In the genomic region with DNA sequence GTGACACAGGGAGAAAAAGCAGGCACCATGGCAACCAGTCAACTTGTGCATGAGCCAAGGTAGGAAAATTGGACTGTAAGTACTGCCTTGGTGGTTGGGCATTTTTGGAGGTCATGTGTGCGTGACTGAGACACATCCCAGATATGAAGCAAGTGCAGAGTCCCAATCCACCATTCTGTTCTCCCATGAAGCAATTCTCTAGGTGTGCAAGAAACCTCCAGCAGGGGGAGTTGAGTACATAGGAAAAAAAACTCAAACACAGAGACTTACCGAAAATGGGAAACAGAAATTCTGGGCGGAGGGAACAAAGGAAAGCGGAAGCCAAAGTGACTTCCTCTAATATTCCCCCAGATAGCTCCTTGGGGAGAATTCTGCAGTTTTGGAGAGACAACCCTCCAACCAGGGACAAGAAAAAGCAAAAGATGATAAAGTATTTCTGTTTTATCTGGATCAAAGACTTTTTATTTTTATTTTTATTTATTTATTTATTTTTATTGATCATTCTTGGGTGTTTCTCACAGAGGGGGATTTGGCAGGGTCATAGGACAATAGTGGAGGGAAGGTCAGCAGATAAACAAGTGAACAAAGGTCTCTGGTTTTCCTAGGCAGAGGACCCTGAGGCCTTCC, we compare ENCODE assay signal across 8 cellular contexts.
DNase-seq lines count a peak whose midpoint lies in the region; ATAC-seq and TF ChIP-seq lines count a peak whose summit lies in the region.

No MANE protein-coding gene starts in this region.

- H3K23ac ChIP-seq in neuronal stem cell (ENCODE audit: low read depth, low read length, poor library complexity) = no peak overlapping the region

- H2AK5ac ChIP-seq in neuronal stem cell (ENCODE audit: low read depth, low read length) = no peak overlapping the region

- TF ChIP-seq CTCF in 22Rv1 (IDR thresholded peaks at IDR 0.05) (peak; percentile 84), GM06990 (IDR thresholded peaks at IDR 0.05; ENCODE audit: insufficient read depth, low read length, poor library complexity, severe bottlenecking) (peak; percentile 68)

- H3K9me3 ChIP-seq in neuronal stem cell (replicated peaks in 1 of 2; ENCODE audit: control insufficient read depth in 2 of 2, insufficient read depth in 1 of 2, low read depth in 1 of 2, low read length in 2 of 2) = peaks cover 0 to 2% of the 10 kb centered on the region in 2 donors

- no peaks in the 10 kb centered on the region for H3K36me3 ChIP-seq in GM06990 (ENCODE audit: control insufficient read depth, insufficient read depth, low read length)
- H3K36me3 ChIP-seq in neuronal stem cell (replicated peaks in 1 of 2; ENCODE audit: control insufficient read depth in 2 of 2, insufficient read depth in 2 of 2, low read length in 2 of 2) = no peaks in the 10 kb centered on the region

- no peaks in the 10 kb centered on the region for H3K79me1 ChIP-seq in neuronal stem cell (ENCODE audit: low read depth, low read length)

- no peak for DNase-seq in GM06990 (ENCODE audit: extremely low read depth, insufficient read length)
- peak; percentile 84 for DNase-seq in NCI-H2171 treated with DMSO at 0.1 percent for 48 hours (lab: John Stamatoyannopoulos, UW)
- peak; percentile 6 to 9 for DNase-seq in activated CD8-positive, alpha-beta memory T cell treated with anti-CD3 and anti-CD28 coated beads for 4 hours (ENCODE audit: low read depth in 2 of 2)
- DNase-seq in fibroblast of the conjunctiva (ENCODE audit: low read depth) = peak; percentile 12
- peak; percentile 86 for DNase-seq in pons (ENCODE audit: low spot score)
- no peak for DNase-seq in neuronal stem cell (ENCODE audit: low spot score)

- H2AFZ ChIP-seq in neuronal stem cell (ENCODE audit: low read length) = no peak overlapping the region

- no peak overlapping the region for H2BK15ac ChIP-seq in neuronal stem cell (ENCODE audit: low read length)

- H3K18ac ChIP-seq in neuronal stem cell (ENCODE audit: low read length) = no peak overlapping the region

- H3K27ac ChIP-seq in 22Rv1 (no peak overlapping the region), neuronal stem cell (replicated peaks; ENCODE audit: low read length) (no peak overlapping the region)

- WGBS in neuronal stem cell (ENCODE audit: extremely low coverage in 2 of 2, insufficient read length in 2 of 2, insufficient replicate concordance in 1 of 2), 2 donors = no CpG with 5 or more reads among the region's 4 CpGs

- H3K4me2 ChIP-seq in neuronal stem cell (ENCODE audit: insufficient read depth, low read length, poor library complexity, severe bottlenecking) = no peak overlapping the region

- no peak overlapping the region for H3K9ac ChIP-seq in neuronal stem cell (ENCODE audit: low read depth, low read length, poor library complexity)

- H3K4me1 ChIP-seq in neuronal stem cell (ENCODE audit: control insufficient read depth in 2 of 2, insufficient read depth in 1 of 2, low read depth in 1 of 2, low read length in 2 of 2) = no peaks in the 10 kb centered on the region

- H2BK5ac ChIP-seq in neuronal stem cell (ENCODE audit: low read length) = no peak overlapping the region

- H4K8ac ChIP-seq in neuronal stem cell (ENCODE audit: low read depth, low read length) = no peak overlapping the region

- no peak overlapping the region for H3K14ac ChIP-seq in neuronal stem cell (ENCODE audit: low read length)

- H2BK120ac ChIP-seq in neuronal stem cell (ENCODE audit: low read depth, low read length) = no peak overlapping the region

- no peak overlapping the region for H4K91ac ChIP-seq in neuronal stem cell (ENCODE audit: low read depth, low read length, poor library complexity)

- ATAC-seq in HG03039 (IDR thresholded peaks at IDR 0.05; ENCODE audit: unreplicated experiment) = no peak

- H3K27me3 ChIP-seq in GM06990 (replicated peaks; ENCODE audit: control insufficient read depth, insufficient read depth, low read length) (no peaks in the 10 kb centered on the region), neuronal stem cell (ENCODE audit: control insufficient read depth in 3 of 3, insufficient read depth in 3 of 3, low read depth in 1 of 3, low read length in 3 of 3) (no peaks in the 10 kb centered on the region)

- H2BK12ac ChIP-seq in neuronal stem cell (ENCODE audit: low read length) = no peak overlapping the region

- H3K4ac ChIP-seq in neuronal stem cell (ENCODE audit: low read length) = no peak overlapping the region

- no peak overlapping the region for H3K4me3 ChIP-seq in GM06990 (replicated peaks; ENCODE audit: low read depth, low read length)
- no peak overlapping the region for H3K4me3 ChIP-seq in neuronal stem cell (ENCODE audit: low read length in 2 of 2)

Comparison
In these comparisons a context has a peak if more than half of its experiments do, and no peak if none do; other contexts are left out.
1. DNase-seq: peak in NCI-H2171 treated with DMSO at 0.1 percent for 48 hours (single experiment), activated CD8-positive, alpha-beta memory T cell treated with anti-CD3 and anti-CD28 coated beads for 4 hours (2 of 2), fibroblast of the conjunctiva (single experiment) and pons (single experiment); none in GM06990 (single experiment) and neuronal stem cell (single experiment).